In the genomic region with DNA sequence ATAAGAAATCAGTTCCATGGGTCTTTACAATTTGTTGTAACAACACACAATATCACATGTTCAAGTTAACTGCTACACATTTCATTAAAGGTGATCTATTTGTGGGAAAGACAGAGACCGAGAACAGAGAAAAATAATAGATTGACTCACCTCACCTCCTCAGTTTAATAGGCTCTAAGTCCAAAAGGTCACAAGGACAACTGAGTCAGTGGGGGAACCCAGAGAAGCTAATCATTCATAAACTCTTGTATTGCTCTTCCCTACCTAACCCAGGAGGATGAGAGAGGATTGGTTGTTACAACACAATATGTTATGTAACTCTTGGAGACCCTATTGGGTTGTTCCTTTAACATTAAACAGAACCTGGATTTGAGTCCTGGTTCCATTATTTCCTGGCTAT, we compare ENCODE assay signal across 21 cellular contexts.
DNase-seq lines count a peak whose midpoint lies in the region; ATAC-seq, FAIRE-seq and TF ChIP-seq lines count a peak whose summit lies in the region.
"Had no signal": no experiment of that assay in that cellular context is flagged by ENCODE, and none has a peak within 500 bp of the region (broad histone marks: within the 10 kb centered on the region; RNA-seq: fewer than 3 reads in every experiment).

No MANE protein-coding gene starts in this region.

- no peak overlapping the region for H3K4me3 Mint-ChIP-seq in activated naive CD8-positive, alpha-beta T cell treated with anti-CD3 and anti-CD28 coated beads, Interleukin-2, amount 50 U/mL, for 24 hours
- no peak overlapping the region for H3K4me3 Mint-ChIP-seq in activated naive CD8-positive, alpha-beta T cell treated with anti-CD3 and anti-CD28 coated beads for 36 hours
- H3K4me3 Mint-ChIP-seq in T-helper 17 cell, result no peak overlapping the region
- H3K4me3 Mint-ChIP-seq: B cell; CD4-positive, alpha-beta memory T cell; H9 had no signal

- H3K36me3 Mint-ChIP-seq in activated naive CD8-positive, alpha-beta T cell treated with anti-CD3 and anti-CD28 coated beads, Interleukin-2, amount 50 U/mL, for 24 hours (ENCODE audit: low read depth), result no peaks in the 10 kb centered on the region
- no peaks in the 10 kb centered on the region for H3K36me3 Mint-ChIP-seq in activated naive CD8-positive, alpha-beta T cell treated with anti-CD3 and anti-CD28 coated beads for 36 hours
- peaks cover 2% of the 10 kb centered on the region for H3K36me3 Mint-ChIP-seq in T-helper 17 cell (ENCODE audit: low read depth)
- H3K36me3 Mint-ChIP-seq: CD4-positive, alpha-beta memory T cell had no signal

- H3K27me3 Mint-ChIP-seq in activated naive CD8-positive, alpha-beta T cell treated with anti-CD3 and anti-CD28 coated beads, Interleukin-2, amount 50 U/mL, for 24 hours, result peaks cover 11% of the 10 kb centered on the region
- H3K27me3 Mint-ChIP-seq in activated naive CD8-positive, alpha-beta T cell treated with anti-CD3 and anti-CD28 coated beads for 36 hours, result peaks cover 21% of the 10 kb centered on the region
- peaks cover 43% of the 10 kb centered on the region for H3K27me3 Mint-ChIP-seq in T-helper 17 cell

- H3K9me3 ChIP-seq in small intestine (ENCODE audit: control insufficient read depth, low read depth), result no peaks in the 10 kb centered on the region
- H3K9me3 ChIP-seq in T-helper 17 cell (ENCODE audit: control insufficient read depth, low read length, poor library complexity, severe bottlenecking), result no peaks in the 10 kb centered on the region

- H3K4me1 ChIP-seq in small intestine (ENCODE audit: control insufficient read depth in 2 of 2, insufficient read depth in 1 of 2, low read depth in 1 of 2, low read length in 1 of 2), result no peaks in the 10 kb centered on the region

- ATAC-seq in activated naive CD8-positive, alpha-beta T cell treated with anti-CD3 and anti-CD28 coated beads, Interleukin-2, amount 50 U/mL, for 24 hours, result peak; percentile 80
- ATAC-seq in T-helper 17 cell, result no peak

- DNase-seq in activated naive CD8-positive, alpha-beta T cell treated with anti-CD3 and anti-CD28 coated beads, Interleukin-2, amount 50 U/mL, for 24 hours, result no peak
- DNase-seq in activated naive CD8-positive, alpha-beta T cell treated with anti-CD3 and anti-CD28 coated beads for 36 hours, result no peak
- DNase-seq in epithelial cell of proximal tubule (ENCODE audit: low read depth), result peak; percentile 82
- peak; percentile 39 for DNase-seq in small intestine
- DNase-seq in T-helper 17 cell, result no peak
- no peak for DNase-seq in AG08395 (ENCODE audit: low spot score)
- no peak for DNase-seq in stimulated activated CD4-positive, alpha-beta T cell treated with anti-CD3 and anti-CD28 coated beads, Interleukin-1b, Interleukin-23, amount 100 ng/mL, for 48 hours
- DNase-seq: 8988T; C1 segment of cervical spinal cord; CD4-positive, alpha-beta memory T cell; DMS153; DMS79 treated with DMSO at 0.1 percent for 48 hours; EL; GOT3; H9; IMR-90 had no signal

- H3K27ac ChIP-seq in small intestine (ENCODE audit: low read depth in 1 of 2, low read length in 1 of 2), result no peak overlapping the region

- no peak for FAIRE-seq in small intestine (lab: Jason Lieb, UNC)
- FAIRE-seq: D721Med, G401.6, GM12892, GM19239 had no signal

- no peaks in the 10 kb centered on the region for H3K9me3 Mint-ChIP-seq in activated naive CD8-positive, alpha-beta T cell treated with anti-CD3 and anti-CD28 coated beads, Interleukin-2, amount 50 U/mL, for 24 hours
- no peaks in the 10 kb centered on the region for H3K9me3 Mint-ChIP-seq in activated naive CD8-positive, alpha-beta T cell treated with anti-CD3 and anti-CD28 coated beads for 36 hours
- H3K9me3 Mint-ChIP-seq: CD4-positive, alpha-beta memory T cell; H9 had no signal

- peaks cover 2% of the 10 kb centered on the region for H3K4me1 Mint-ChIP-seq in activated naive CD8-positive, alpha-beta T cell treated with anti-CD3 and anti-CD28 coated beads, Interleukin-2, amount 50 U/mL, for 24 hours
- peaks cover 1% of the 10 kb centered on the region for H3K4me1 Mint-ChIP-seq in activated naive CD8-positive, alpha-beta T cell treated with anti-CD3 and anti-CD28 coated beads for 36 hours
- no peaks in the 10 kb centered on the region for H3K4me1 Mint-ChIP-seq in T-helper 17 cell
- H3K4me1 Mint-ChIP-seq: B cell; CD4-positive, alpha-beta memory T cell had no signal

- no peak overlapping the region for H3K4me3 ChIP-seq in epithelial cell of proximal tubule (ENCODE audit: low read depth, low read length)
- H3K4me3 ChIP-seq in small intestine (ENCODE audit: low read depth in 1 of 2, low read length in 2 of 2), result no peak overlapping the region

- 29 to 67% (median 54%) methylated on average over 1 of the region's 1 CpG for whole genome bisulfite sequencing in small intestine, 3 donors

- no peaks in the 10 kb centered on the region for H3K36me3 ChIP-seq in small intestine (ENCODE audit: control insufficient read depth in 2 of 2, insufficient read depth in 2 of 2, low read length in 2 of 2)

- H3K27me3 ChIP-seq in small intestine (ENCODE audit: control insufficient read depth in 2 of 2, insufficient read depth in 2 of 2, low read length in 2 of 2), result peaks cover 0 to 3% of the 10 kb centered on the region in 2 donors

- no peak overlapping the region for H3K27ac Mint-ChIP-seq in activated naive CD8-positive, alpha-beta T cell treated with anti-CD3 and anti-CD28 coated beads, Interleukin-2, amount 50 U/mL, for 24 hours
- no peak overlapping the region for H3K27ac Mint-ChIP-seq in activated naive CD8-positive, alpha-beta T cell treated with anti-CD3 and anti-CD28 coated beads for 36 hours
- no peak overlapping the region for H3K27ac Mint-ChIP-seq in T-helper 17 cell
- H3K27ac Mint-ChIP-seq: B cell; CD4-positive, alpha-beta memory T cell; H9 had no signal

- TF ChIP-seq CTCF in epithelial cell of proximal tubule (conservative IDR thresholded peaks at IDR 0.05; ENCODE audit: low read depth, low read length), result no peak

Comparison
In these comparisons a context has a peak if more than half of its experiments do, and no peak if none do; other contexts are left out.
1. DNase-seq: peak in epithelial cell of proximal tubule (single experiment) and small intestine (single experiment); none in activated naive CD8-positive, alpha-beta T cell treated with anti-CD3 and anti-CD28 coated beads, Interleukin-2, amount 50 U/mL, for 24 hours (single experiment), activated naive CD8-positive, alpha-beta T cell treated with anti-CD3 and anti-CD28 coated beads for 36 hours (single experiment), T-helper 17 cell (0 of 3), AG08395 (single experiment) and stimulated activated CD4-positive, alpha-beta T cell treated with anti-CD3 and anti-CD28 coated beads, Interleukin-1b, Interleukin-23, amount 100 ng/mL, for 48 hours (single experiment).